ENCODE assay signal across 1 cellular context in genomic region chr2:240708457-240708856, GRCh38.
TF ChIP-seq lines count a peak whose summit lies in the region.

No MANE protein-coding gene starts in this region.

TF ChIP-seq in HepG2, 621 proteins besides CTCF, POLR2A, EP300 and RAD21 (continued from another document):
- no peak for TF ChIP-seq SNAPC4 (CRISPR knock-in tag; IDR thresholded peaks at IDR 0.05)
